ENCODE assay signal across 20 cellular contexts in genomic region chr4:31702291-31702690, GRCh38.
DNase-seq lines count a peak whose midpoint lies in the region; ATAC-seq and TF ChIP-seq lines count a peak whose summit lies in the region.
"Had no signal": no experiment of that assay in that cellular context is flagged by ENCODE, and none has a peak within 500 bp of the region (broad histone marks: within the 10 kb centered on the region; RNA-seq: fewer than 3 reads in every experiment).

No MANE protein-coding gene starts in this region.

- ATAC-seq in HG02571 (IDR thresholded peaks at IDR 0.05; ENCODE audit: unreplicated experiment), result no peak

- DNase-seq in GM03348 (ENCODE audit: low spot score) (peak; percentile 16), choroid plexus epithelial cell (ENCODE audit: low read depth) (peak; percentile 27), fibroblast of gingiva (ENCODE audit: low read depth) (peak; percentile 47), COLO668 (lab: John Stamatoyannopoulos, UW; ENCODE audit: unreplicated experiment) (no peak), NCI-H1694 treated with DMSO at 0.1 percent for 48 hours (lab: John Stamatoyannopoulos, UW) (no peak), SIG-M5 treated with dmso at 0.1 percent for 504 hours (lab: John Stamatoyannopoulos, UW; ENCODE audit: unreplicated experiment) (no peak)
- DNase-seq: AML-193; BE2C; Calu3; CD4-positive, alpha-beta T cell; CD8-positive, alpha-beta memory T cell; COR-L47; DMS53; DMS79 treated with DMSO at 0.1 percent for 48 hours; GF-D8; GOT3; HFFc6 had no signal

- H3K4me3 ChIP-seq in choroid plexus epithelial cell (ENCODE audit: low read depth, low read length), result no peak overlapping the region
- H3K4me3 ChIP-seq: BLaER1 treated with 17β-estradiol and CSF1 and Interleukin-3, amounts not matched to agents 10 nM and 100 nM; HAP-1 had no signal

- no peak for TF ChIP-seq CTCF in choroid plexus epithelial cell (conservative IDR thresholded peaks at IDR 0.05; ENCODE audit: low read depth, low read length)

Comparison
In these comparisons a context has a peak if more than half of its experiments do, and no peak if none do; other contexts are left out.
1. DNase-seq: peak in GM03348 (single experiment), choroid plexus epithelial cell (single experiment) and fibroblast of gingiva (single experiment); none in COLO668 (single experiment), NCI-H1694 treated with DMSO at 0.1 percent for 48 hours (single experiment) and SIG-M5 treated with dmso at 0.1 percent for 504 hours (single experiment).